ENCODE assay signal across 13 cellular contexts in genomic region chr13:101868585-101869469, GRCh38.
DNase-seq lines count a peak whose midpoint lies in the region; ATAC-seq, FAIRE-seq and TF ChIP-seq lines count a peak whose summit lies in the region.
"Had no signal": no experiment of that assay in that cellular context is flagged by ENCODE, and none has a peak within 500 bp of the region (broad histone marks: within the 10 kb centered on the region; RNA-seq: fewer than 3 reads in every experiment).

No MANE protein-coding gene starts in this region.

- intact Hi-C loops in GM12878 (cut with micrococcal nuclease; ENCODE audit: unreplicated experiment) (no loop called here), ovary (cut with DNase I) (no loop called here)

- H3K36me3 ChIP-seq in MM.1S (replicated peaks; ENCODE audit: insufficient read depth, low read length): no peaks in the 10 kb centered on the region
- no peaks in the 10 kb centered on the region for H3K36me3 ChIP-seq in GM12878 (ENCODE audit: control insufficient read depth in 2 of 2, insufficient read depth in 2 of 2, low read length in 1 of 2)
- no peaks in the 10 kb centered on the region for H3K36me3 ChIP-seq in ovary
- H3K36me3 ChIP-seq: gastroesophageal sphincter had no signal

- TF ChIP-seq CTCF in MM.1S (IDR thresholded peaks at IDR 0.05; ENCODE audit: low read length) (no peak), GM12878 (IDR thresholded peaks at IDR 0.05 in 2 of 3, conservative IDR thresholded peaks at IDR 0.05 in 1 of 3; ENCODE audit: control insufficient read depth in 2 of 3, extremely low read depth in 1 of 3, insufficient read depth in 1 of 3, low read depth in 3 of 3, low read length in 3 of 3) (no peak), ovary (IDR thresholded peaks at IDR 0.05) (no peak)

- in situ Hi-C loops in GM12878 (cut with MboI): no loop called here

- no peaks in the 10 kb centered on the region for H3K9me3 ChIP-seq in MM.1S (replicated peaks; ENCODE audit: insufficient read depth, low read length)
- no peaks in the 10 kb centered on the region for H3K9me3 ChIP-seq in GM12878 (replicated peaks; ENCODE audit: control insufficient read depth, insufficient read depth, low read length)
- H3K9me3 ChIP-seq in ovary: no peaks in the 10 kb centered on the region
- H3K9me3 ChIP-seq: gastroesophageal sphincter had no signal

- H3K4me1 ChIP-seq in MM.1S (ENCODE audit: low read length) (peaks cover 6% of the 10 kb centered on the region; the same call in 1 of the 2 replicates), GM12878 (ENCODE audit: control insufficient read depth, insufficient read depth, low read length) (no peaks in the 10 kb centered on the region), ovary (ENCODE audit: insufficient read depth) (no peaks in the 10 kb centered on the region)
- H3K4me1 ChIP-seq: gastroesophageal sphincter had no signal

- no peak for FAIRE-seq in GM12878 (lab: Jason Lieb, UNC)
- FAIRE-seq: astrocyte had no signal

- H3K79me2 ChIP-seq in MM.1S (ENCODE audit: low read length) (no peaks in the 10 kb centered on the region), GM12878 (ENCODE audit: control insufficient read depth, insufficient read depth, low read length) (no peaks in the 10 kb centered on the region)

- H3K9ac ChIP-seq in MM.1S (ENCODE audit: low read length): no peak overlapping the region
- H3K9ac ChIP-seq in GM12878 (ENCODE audit: control insufficient read depth, insufficient read depth, low read length): no peak overlapping the region

- no peak for TF ChIP-seq RAD21 in GM12878 (IDR thresholded peaks at IDR 0.05; ENCODE audit: insufficient read depth, low read depth, low read length)

- H3K27me3 ChIP-seq in MM.1S (replicated peaks; ENCODE audit: insufficient read depth, low read length) (no peaks in the 10 kb centered on the region), GM12878 (replicated peaks in 1 of 2; ENCODE audit: control insufficient read depth in 2 of 2, insufficient read depth in 2 of 2, low read length in 1 of 2) (no peaks in the 10 kb centered on the region), ovary (no peaks in the 10 kb centered on the region)
- H3K27me3 ChIP-seq: gastroesophageal sphincter had no signal

- TF ChIP-seq POLR2A in GM12878 (IDR thresholded peaks at IDR 0.05; ENCODE audit: low read depth, low read length) (no peak), ovary (IDR thresholded peaks at IDR 0.05) (no peak)

- H3K9me2 ChIP-seq in MM.1S (replicated peaks; ENCODE audit: insufficient read depth, low read length): no peaks in the 10 kb centered on the region

- SMC1A ChIA-PET in GM12878 (lab: Charles Lee; ENCODE audit: uncharacterized antibody, unreplicated experiment): interaction anchor here (1.3 kb wide), 1 partner anchor 19 kb away, joined by 3 read pairs; no protein-coding TSS in a partner anchor

- RAD21 ChIA-PET in GM12878 (lab: Charles Lee; ENCODE audit: unreplicated experiment): no interaction called here

- no peaks in the 10 kb centered on the region for H4K20me1 ChIP-seq in MM.1S (ENCODE audit: insufficient read depth, low read length)
- H4K20me1 ChIP-seq in GM12878 (ENCODE audit: control insufficient read depth, insufficient read depth): no peaks in the 10 kb centered on the region

- TF ChIP-seq EP300 in GM12878 (IDR thresholded peaks at IDR 0.05; ENCODE audit: borderline replicate concordance in 1 of 2, control insufficient read depth in 1 of 2, low read depth in 2 of 2, low read length in 2 of 2) (no peak), ovary (IDR thresholded peaks at IDR 0.05) (no peak)

- CTCF ChIA-PET in GM12878 (lab: Yijun Ruan, JAX): no interaction called here

- H2AFZ ChIP-seq in MM.1S (ENCODE audit: low read length) (no peak overlapping the region), GM12878 (ENCODE audit: control insufficient read depth, low read depth, low read length) (no peak overlapping the region)

- no TSS peak for BruUV-seq in GM12878 (replicated peaks; lab: Mats Ljungman, UMichigan)

- POLR2A ChIA-PET in GM12878 (lab: Charles Lee): no interaction called here

- H3K27ac ChIP-seq in MM.1S (ENCODE audit: low read length) (peak overlapping the region; percentile 35; the same call in 1 of the 2 replicates), GM12878 (ENCODE audit: control insufficient read depth, insufficient read depth) (no peak overlapping the region), ovary (no peak overlapping the region)
- H3K27ac ChIP-seq: gastroesophageal sphincter had no signal

- H3K4me2 ChIP-seq in MM.1S (ENCODE audit: low read depth, low read length) (peak overlapping the region; percentile 19; the same call in 1 of the 2 replicates), GM12878 (ENCODE audit: control insufficient read depth, insufficient read depth) (no peak overlapping the region)

- ATAC-seq in GM18867 (IDR thresholded peaks at IDR 0.05; ENCODE audit: unreplicated experiment): peak; percentile 33
- peak; percentile 5 for ATAC-seq in GM21786 (IDR thresholded peaks at IDR 0.05; ENCODE audit: unreplicated experiment)
- peak; percentile 73 for ATAC-seq in GM12878
- ATAC-seq: activated T-cell treated with anti-CD3 and anti-CD28 coated beads, Interleukin-2, amount 50 U/mL, for 4 hours; gastroesophageal sphincter had no signal

- no peaks in the 10 kb centered on the region for H3F3A ChIP-seq in MM.1S (ENCODE audit: insufficient read depth, low read length)

- 14% methylated on average over 12 of the region's 12 CpGs for WGBS in GM12878 (ENCODE audit: insufficient coverage, insufficient replicate concordance, low lambda C conversion rate, missing lambda C conversion rate)
- WGBS in ovary, 3 donors: 60 to 70% (median 61%) methylated on average over 12 of the region's 12 CpGs

- H3K4me3 ChIP-seq in MM.1S (ENCODE audit: low read length): no peak overlapping the region
- H3K4me3 ChIP-seq in GM12878: no peak overlapping the region
- H3K4me3 ChIP-seq in ovary: no peak overlapping the region
- H3K4me3 ChIP-seq: gastroesophageal sphincter had no signal

- DNase-seq in MM.1S: peak; percentile 32
- DNase-seq in GM12878 (ENCODE audit: low read depth, low spot score): no peak
- DNase-seq in NCI-H69 (lab: John Stamatoyannopoulos, UW): no peak
- DNase-seq in activated CD4-positive, alpha-beta T cell treated with anti-CD3 and anti-CD28 coated beads, Interleukin-2, amount 50 U/mL, for 4 hours: no peak
- no peak for DNase-seq in ovary
- DNase-seq in activated CD8-positive, alpha-beta memory T cell treated with anti-CD3 and anti-CD28 coated beads for 24 hours: no peak
- DNase-seq: activated T-cell treated with anti-CD3 and anti-CD28 coated beads, Interleukin-2, amount 50 U/mL, for 4 hours; AML-193; stimulated activated CD4-positive, alpha-beta T cell treated with anti-CD3 and anti-CD28 coated beads, Interleukin-12 subunit alpha, Interleukin-12 subunit beta, amount 100 ng/mL, for 4 hours had no signal

TF ChIP-seq in GM12878, 131 proteins besides CTCF, POLR2A, EP300 and RAD21:
- TF ChIP-seq NFYA (IDR thresholded peaks at IDR 0.05; ENCODE audit: borderline replicate concordance, low read depth, low read length) (no peak), IRF5 (IDR thresholded peaks at IDR 0.05; ENCODE audit: borderline replicate concordance) (no peak), MEF2A (IDR thresholded peaks at IDR 0.05; ENCODE audit: insufficient read depth, low read depth, low read length) (no peak)

Comparison
In these comparisons a context has a peak if more than half of its experiments do, and no peak if none do; other contexts are left out.
1. ATAC-seq: peak in every context shown above with its lines; median percentile 73 in GM12878; 33 in GM18867; 5 in GM21786.